ENCODE assay signal across 14 cellular contexts in genomic region chr1:229170274-229170673, GRCh38.
DNase-seq lines count a peak whose midpoint lies in the region; ATAC-seq and TF ChIP-seq lines count a peak whose summit lies in the region.
"Had no signal": no experiment of that assay in that cellular context is flagged by ENCODE, and none has a peak within 500 bp of the region (broad histone marks: within the 10 kb centered on the region; RNA-seq: fewer than 3 reads in every experiment).

No MANE protein-coding gene starts in this region.

- no peak for TF ChIP-seq CTCF in IMR-90 (conservative IDR thresholded peaks at IDR 0.05; ENCODE audit: low read depth, low read length)

- H3K9me1 ChIP-seq in IMR-90 (ENCODE audit: insufficient read depth, low read length): no peaks in the 10 kb centered on the region

- DNase-seq in IMR-90 (no peak), NCI-H187 (lab: John Stamatoyannopoulos, UW) (no peak), activated T-cell treated with anti-CD3 and anti-CD28 coated beads for 4 hours (no peak), erythroblast (lab: John Stamatoyannopoulos, UW) (no peak)
- DNase-seq: Caco-2; CD8-positive, alpha-beta memory T cell; GF-D8 had no signal

- in situ Hi-C loops in IMR-90 (cut with MboI; ENCODE audit: low sequenced_read_pairs): no loop called here

- no peak for TF ChIP-seq RAD21 in IMR-90 (IDR thresholded peaks at IDR 0.05; ENCODE audit: low read length)

- ATAC-seq in IMR-90 (ENCODE audit: low read depth) (no peak), GM18519 (IDR thresholded peaks at IDR 0.05; ENCODE audit: low FRiP score, unreplicated experiment) (no peak)
- ATAC-seq: HCT116 had no signal

- H3K36me3 ChIP-seq in IMR-90 (ENCODE audit: control insufficient read depth, insufficient read depth, low read length) (no peaks in the 10 kb centered on the region), duodenal mucosa (ENCODE audit: control insufficient read depth in 1 of 2, insufficient read depth in 2 of 2, low read length in 2 of 2) (no peaks in the 10 kb centered on the region), muscle layer of duodenum (ENCODE audit: control insufficient read depth in 1 of 2, insufficient read depth in 2 of 2, low read length in 2 of 2) (no peaks in the 10 kb centered on the region), subcutaneous abdominal adipose tissue (ENCODE audit: control insufficient read depth in 5 of 5, insufficient read depth in 5 of 5, low read length in 5 of 5) (no peaks in the 10 kb centered on the region)
- H3K36me3 ChIP-seq: BLaER1 had no signal

- no peak overlapping the region for H3K4ac ChIP-seq in IMR-90 (ENCODE audit: low read depth, low read length)

- no peak overlapping the region for H3K9ac ChIP-seq in IMR-90 (ENCODE audit: low read depth, low read length)
- no peak overlapping the region for H3K9ac ChIP-seq in duodenal mucosa (ENCODE audit: low read depth in 1 of 2, low read length in 2 of 2)
- H3K9ac ChIP-seq in subcutaneous abdominal adipose tissue (ENCODE audit: low read length in 5 of 5): no peak overlapping the region
- H3K9ac ChIP-seq: BLaER1 had no signal

- no peak overlapping the region for H4K91ac ChIP-seq in IMR-90 (ENCODE audit: insufficient read depth, low read depth, low read length)

- no peak for TF ChIP-seq POLR2A in IMR-90 (IDR thresholded peaks at IDR 0.05; ENCODE audit: low read depth, low read length)
- TF ChIP-seq POLR2A in erythroblast (IDR thresholded peaks at IDR 0.05; ENCODE audit: low read length): no peak

- H2AK5ac ChIP-seq in IMR-90 (ENCODE audit: low read depth, low read length): no peak overlapping the region

- 90% methylated on average over 2 of the region's 12 CpGs; no CpG with 5 or more reads in 1 of the 2 experiments for WGBS in IMR-90 (ENCODE audit: extremely low coverage in 2 of 2, insufficient read length in 1 of 2), 2 experiments

- no peak overlapping the region for H2BK120ac ChIP-seq in IMR-90 (ENCODE audit: low read depth, low read length)

- no peaks in the 10 kb centered on the region for H3K9me3 ChIP-seq in IMR-90 (ENCODE audit: control insufficient read depth, insufficient read depth, low read length)
- no peaks in the 10 kb centered on the region for H3K9me3 ChIP-seq in duodenal mucosa (ENCODE audit: control insufficient read depth in 1 of 2, low read length in 2 of 2)
- H3K9me3 ChIP-seq in muscle layer of duodenum (ENCODE audit: control insufficient read depth in 1 of 2, low read length in 2 of 2): no peaks in the 10 kb centered on the region
- no peaks in the 10 kb centered on the region for H3K9me3 ChIP-seq in subcutaneous abdominal adipose tissue (ENCODE audit: control insufficient read depth in 5 of 5, low read length in 5 of 5)
- H3K9me3 ChIP-seq: BLaER1, Caco-2 had no signal

- dilution Hi-C loops in IMR-90 (cut with HindIII; ENCODE audit: low sequenced_read_pairs, unreplicated experiment): no loop called here

- no TSS peak for BruUV-seq in IMR-90 (replicated peaks; lab: Mats Ljungman, UMichigan)

- H3K14ac ChIP-seq in IMR-90 (replicated peaks; ENCODE audit: low read depth, low read length): no peak overlapping the region

- no peaks in the 10 kb centered on the region for H3K4me1 ChIP-seq in IMR-90 (ENCODE audit: control insufficient read depth, insufficient read depth, low read length)
- H3K4me1 ChIP-seq in duodenal mucosa (ENCODE audit: control insufficient read depth in 1 of 2, insufficient read depth in 2 of 2, low read length in 2 of 2): peaks cover 54 to 58% of the 10 kb centered on the region in 2 donors
- peaks cover 0 to under 1% of the 10 kb centered on the region in 2 donors for H3K4me1 ChIP-seq in muscle layer of duodenum (ENCODE audit: control insufficient read depth in 1 of 2, insufficient read depth in 2 of 2, low read length in 2 of 2)
- H3K4me1 ChIP-seq in subcutaneous abdominal adipose tissue (ENCODE audit: control insufficient read depth in 5 of 5, insufficient read depth in 5 of 5, low read length in 5 of 5): peaks cover 4 to 17% (median 12%) of the 10 kb centered on the region in 5 donors
- H3K4me1 ChIP-seq: BLaER1 had no signal

- intact Hi-C loops in IMR-90 (cut with micrococcal nuclease): no loop called here

- no peak overlapping the region for H3K56ac ChIP-seq in IMR-90 (ENCODE audit: extremely low read depth, insufficient read depth, low read length)

- POLR2A ChIA-PET in IMR-90 (lab: Charles Lee; ENCODE audit: unreplicated experiment): no interaction called here

- no peak overlapping the region for H3K4me3 ChIP-seq in IMR-90 (ENCODE audit: insufficient read depth, low read depth, low read length)
- no peak overlapping the region for H3K4me3 ChIP-seq in duodenal mucosa (ENCODE audit: low read depth in 1 of 2, low read length in 2 of 2)
- no peak overlapping the region for H3K4me3 ChIP-seq in muscle layer of duodenum (ENCODE audit: low read depth in 1 of 2, low read length in 2 of 2)
- no peak overlapping the region for H3K4me3 ChIP-seq in subcutaneous abdominal adipose tissue (ENCODE audit: low read depth in 1 of 5, low read length in 5 of 5)
- H3K4me3 ChIP-seq: BLaER1 had no signal

- H2AFZ ChIP-seq in IMR-90 (replicated peaks; ENCODE audit: low read length, poor library complexity): no peak overlapping the region

- no peak overlapping the region for H4K5ac ChIP-seq in IMR-90 (ENCODE audit: low read depth, low read length)

- H2AK9ac ChIP-seq in IMR-90 (replicated peaks; ENCODE audit: low read depth, low read length, poor library complexity): peak overlapping the region; percentile 31

- no peak overlapping the region for H2BK15ac ChIP-seq in IMR-90 (ENCODE audit: low read depth, low read length)

- no peak overlapping the region for H3K4me2 ChIP-seq in IMR-90 (ENCODE audit: low read depth, low read length)
- H3K4me2 ChIP-seq: BLaER1 had no signal

- H3K79me1 ChIP-seq in IMR-90 (ENCODE audit: low read depth in 1 of 2, low read length in 2 of 2): no peaks in the 10 kb centered on the region

- no peak overlapping the region for H2BK5ac ChIP-seq in IMR-90 (ENCODE audit: low read depth, low read length, poor library complexity, severe bottlenecking)

- H3K23ac ChIP-seq in IMR-90 (ENCODE audit: low read depth, low read length): no peak overlapping the region

- CTCF ChIA-PET in IMR-90 (lab: Yijun Ruan, JAX): no interaction called here

- peaks cover 12% of the 10 kb centered on the region for H3K27me3 ChIP-seq in IMR-90 (ENCODE audit: control insufficient read depth, insufficient read depth, low read length)
- H3K27me3 ChIP-seq in duodenal mucosa (ENCODE audit: control insufficient read depth in 1 of 2, insufficient read depth in 2 of 2, low read length in 2 of 2): no peaks in the 10 kb centered on the region
- no peaks in the 10 kb centered on the region for H3K27me3 ChIP-seq in muscle layer of duodenum (ENCODE audit: low read depth, low read length)
- H3K27me3 ChIP-seq in subcutaneous abdominal adipose tissue (ENCODE audit: control insufficient read depth in 5 of 5, insufficient read depth in 4 of 5, low read length in 5 of 5): no peaks in the 10 kb centered on the region
- H3K27me3 ChIP-seq: BLaER1 had no signal

- no peak overlapping the region for H2BK20ac ChIP-seq in IMR-90 (ENCODE audit: low read depth, low read length)

- no peak overlapping the region for H3K18ac ChIP-seq in IMR-90 (ENCODE audit: low read depth, low read length)

- no peak overlapping the region for H4K8ac ChIP-seq in IMR-90 (ENCODE audit: low read depth in 2 of 2, low read length in 2 of 2)

- H3K27ac ChIP-seq in IMR-90 (ENCODE audit: insufficient read depth, low read length) (no peak overlapping the region), duodenal mucosa (ENCODE audit: low read depth, low read length) (peak overlapping the region; percentile 58), muscle layer of duodenum (ENCODE audit: low read length) (peak overlapping the region; percentile 34), subcutaneous abdominal adipose tissue (ENCODE audit: low read depth, low read length) (peak overlapping the region; percentile 2)
- H3K27ac ChIP-seq: 22Rv1, BLaER1 had no signal

- no peaks in the 10 kb centered on the region for H4K20me1 ChIP-seq in IMR-90 (ENCODE audit: insufficient read depth, low read length)
- H4K20me1 ChIP-seq: BLaER1 had no signal

TF ChIP-seq in IMR-90, 13 proteins besides CTCF, POLR2A, EP300 and RAD21:
- TF ChIP-seq USF2 (IDR thresholded peaks at IDR 0.05; ENCODE audit: low read depth, low read length) (no peak), MAZ (IDR thresholded peaks at IDR 0.05; ENCODE audit: borderline replicate concordance, low read depth, low read length) (no peak), MXI1 (IDR thresholded peaks at IDR 0.05; ENCODE audit: borderline replicate concordance, low read depth, low read length) (no peak), RCOR1 (IDR thresholded peaks at IDR 0.05; ENCODE audit: insufficient replicate concordance, low read length) (no peak), CHD1 (IDR thresholded peaks at IDR 0.05; ENCODE audit: low read depth, low read length) (no peak), ELK1 (IDR thresholded peaks at IDR 0.05; ENCODE audit: borderline replicate concordance, low read depth, low read length) (no peak), NFE2L2 (IDR thresholded peaks at IDR 0.05; ENCODE audit: low read depth, low read length) (no peak), CEBPB (IDR thresholded peaks at IDR 0.05; ENCODE audit: low read depth, low read length) (no peak)
